In the genomic region with DNA sequence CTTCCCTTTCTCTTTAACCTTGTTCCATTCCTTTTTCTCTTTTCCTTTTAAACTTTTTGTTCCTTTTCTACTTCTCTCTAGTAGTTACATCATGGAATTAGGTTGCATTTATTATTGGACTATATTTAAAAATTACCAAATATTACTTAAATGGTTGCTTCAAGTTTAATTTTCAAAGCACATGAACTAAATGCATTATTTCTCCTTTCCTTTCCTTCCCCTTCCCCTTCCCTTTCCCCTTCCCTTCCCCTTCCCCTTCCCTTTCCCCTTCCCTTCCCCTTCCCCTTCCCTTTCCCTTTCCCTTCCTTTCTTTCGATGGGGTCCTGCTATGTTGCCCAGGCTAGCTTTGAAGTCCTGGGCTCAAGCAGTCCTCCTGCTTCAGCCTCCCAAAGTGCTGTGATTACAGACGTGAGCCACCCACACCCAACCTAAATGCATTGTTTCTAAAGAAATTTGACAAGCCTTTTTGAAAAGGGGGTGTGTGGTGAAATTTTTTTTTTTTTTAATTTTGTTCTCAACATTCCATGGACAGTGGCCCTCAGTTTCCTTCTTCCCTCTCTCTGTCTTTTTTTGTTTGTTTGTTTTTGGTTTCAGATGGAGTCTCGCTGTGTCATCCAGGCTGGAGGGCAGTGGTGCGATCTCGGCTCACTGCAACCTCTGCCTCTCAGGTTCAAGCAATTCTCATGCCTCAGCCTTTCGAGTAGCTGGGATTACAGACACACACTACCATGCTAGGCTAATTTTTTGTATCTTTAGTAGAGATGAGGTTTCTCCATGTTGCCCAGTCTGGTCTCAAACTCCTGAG, we compare ENCODE assay signal across 23 cellular contexts. TPM values are rescaled to one million over a fixed set of nuclear protein-coding genes. Genes with fewer than 3 reads are reported as not detected.
DNase-seq lines count a peak whose midpoint lies in the region; ATAC-seq and TF ChIP-seq lines count a peak whose summit lies in the region.
"Had no signal": no experiment of that assay in that cellular context is flagged by ENCODE, and none has a peak within 500 bp of the region (broad histone marks: within the 10 kb centered on the region; RNA-seq: fewer than 3 reads in every experiment).

No MANE protein-coding gene starts in this region.

- H4K20me1 ChIP-seq in hepatocyte (ENCODE audit: insufficient read depth, poor library complexity, severe bottlenecking): peaks cover 2% of the 10 kb centered on the region

- no peak for ATAC-seq in HG03196 (IDR thresholded peaks at IDR 0.05; ENCODE audit: unreplicated experiment)
- ATAC-seq: activated CD4-positive, CD25-positive, alpha-beta regulatory T cell treated with anti-CD3 and anti-CD28 coated beads, Interleukin-2, amount 50 U/mL, for 24 hours; naive thymus-derived CD4-positive, alpha-beta T cell; SK-N-SH treated with all-trans-retinoic acid at 6 μM for 48 hours had no signal

- H2AFZ ChIP-seq in hepatocyte (no peak overlapping the region), trophoblast cell (ENCODE audit: insufficient read depth, low read length, poor library complexity) (no peak overlapping the region)

- H3K27ac Mint-ChIP-seq in T-helper 2 cell treated with Interferon-gamma antibody and Interleukin-4, amounts not matched to agents 5 μg/mL and 100 μg/mL, for 36 hours: peak overlapping the region; percentile 35
- H3K27ac Mint-ChIP-seq in HFFc6: peak overlapping the region; percentile 61

- no peak overlapping the region for H2AK5ac ChIP-seq in trophoblast cell (ENCODE audit: low read length)

- H3K27me3 Mint-ChIP-seq in T-helper 2 cell treated with Interferon-gamma antibody and Interleukin-4, amounts not matched to agents 5 μg/mL and 100 μg/mL, for 36 hours (ENCODE audit: low read depth): no peaks in the 10 kb centered on the region
- peaks cover 2% of the 10 kb centered on the region; the same call in 1 of the 2 replicates for H3K27me3 Mint-ChIP-seq in HFFc6 (ENCODE audit: insufficient read depth)
- H3K27me3 Mint-ChIP-seq: naive thymus-derived CD4-positive, alpha-beta T cell had no signal

- H3K79me2 ChIP-seq in hepatocyte (peaks cover 36% of the 10 kb centered on the region), trophoblast cell (ENCODE audit: control insufficient read depth, insufficient read depth, low read length, poor library complexity) (peaks cover 2% of the 10 kb centered on the region)

- H3K4me3 Mint-ChIP-seq in T-helper 2 cell treated with Interferon-gamma antibody and Interleukin-4, amounts not matched to agents 5 μg/mL and 100 μg/mL, for 36 hours: no peak overlapping the region
- H3K4me3 Mint-ChIP-seq in HFFc6: no peak overlapping the region
- H3K4me3 Mint-ChIP-seq: naive thymus-derived CD4-positive, alpha-beta T cell had no signal

- peaks cover 18% of the 10 kb centered on the region for H3K36me3 Mint-ChIP-seq in T-helper 2 cell treated with Interferon-gamma antibody and Interleukin-4, amounts not matched to agents 5 μg/mL and 100 μg/mL, for 36 hours (ENCODE audit: low read depth)
- peaks cover 10% of the 10 kb centered on the region; the same call in 1 of the 2 replicates for H3K36me3 Mint-ChIP-seq in HFFc6 (ENCODE audit: low read depth)

- H3K4ac ChIP-seq in trophoblast cell (ENCODE audit: low read depth, low read length): no peak overlapping the region

- H3K4me2 ChIP-seq in hepatocyte (no peak overlapping the region), trophoblast cell (ENCODE audit: low read length) (no peak overlapping the region)

- no peak for TF ChIP-seq CTCF in HFFc6 (IDR thresholded peaks at IDR 0.05)
- TF ChIP-seq CTCF in hepatocyte (IDR thresholded peaks at IDR 0.05; ENCODE audit: poor library complexity): no peak

- H3K14ac ChIP-seq in trophoblast cell (ENCODE audit: low read length): no peak overlapping the region

- H3K9me2 ChIP-seq in hepatocyte (replicated peaks; ENCODE audit: insufficient read depth): no peaks in the 10 kb centered on the region

- no peaks in the 10 kb centered on the region for H3K9me3 Mint-ChIP-seq in T-helper 2 cell treated with Interferon-gamma antibody and Interleukin-4, amounts not matched to agents 5 μg/mL and 100 μg/mL, for 36 hours
- no peaks in the 10 kb centered on the region for H3K9me3 Mint-ChIP-seq in HFFc6
- H3K9me3 Mint-ChIP-seq: naive thymus-derived CD4-positive, alpha-beta T cell had no signal

- H3K9ac ChIP-seq in trophoblast cell (ENCODE audit: low read length): no peak overlapping the region

- no peak for DNase-seq in T-helper 2 cell treated with Interferon-gamma antibody and Interleukin-4, amounts not matched to agents 5 μg/mL and 100 μg/mL, for 36 hours (ENCODE audit: low spot score)
- DNase-seq in T-helper 2 cell (no peak), HFFc6 (no peak), hepatocyte (ENCODE audit: low spot score) (no peak), trophoblast cell (no peak), UCSD-AML1 (lab: John Stamatoyannopoulos, UW; ENCODE audit: unreplicated experiment) (no peak)
- no peak for DNase-seq in stimulated activated CD4-positive, alpha-beta T cell treated with anti-CD3 and anti-CD28 coated beads, Interleukin-4, amount 100 ng/mL, for 1 hour
- DNase-seq: activated gamma-delta T cell treated with Interleukin-2 at 50 U/mL for 16 hours; amniotic stem cell; dorsolateral prefrontal cortex; foreskin melanocyte; hippocampal formation; MM.1S; naive thymus-derived CD4-positive, alpha-beta T cell; NCI-H1436; NCI-H526 treated with DMSO at 0.1 percent for 48 hours; posterior cingulate gyrus; stimulated activated naive CD4-positive, alpha-beta T cell; thyroid gland had no signal

- 90% methylated on average over 6 of the region's 6 CpGs for WGBS in hepatocyte (ENCODE audit: low lambda C conversion rate, missing lambda C conversion rate)
- no CpG with 5 or more reads among the region's 6 CpGs for WGBS in trophoblast cell (ENCODE audit: extremely low coverage, insufficient coverage, insufficient read length)

- H3K27ac ChIP-seq in hepatocyte (peak overlapping the region; percentile 31), trophoblast cell (ENCODE audit: low read depth, low read length) (no peak overlapping the region)
- H3K27ac ChIP-seq: 22Rv1, dorsolateral prefrontal cortex, thyroid gland had no signal

- H4K91ac ChIP-seq in trophoblast cell (ENCODE audit: low read depth, low read length): no peak overlapping the region

- H3K4me1 ChIP-seq in hepatocyte (ENCODE audit: insufficient read depth) (peaks cover 7% of the 10 kb centered on the region), trophoblast cell (ENCODE audit: control insufficient read depth in 1 of 2, insufficient read depth in 2 of 2, low read length in 2 of 2) (peaks cover 3 to 4% of the 10 kb centered on the region in 2 experiments)

- H3K4me1 Mint-ChIP-seq in T-helper 2 cell treated with Interferon-gamma antibody and Interleukin-4, amounts not matched to agents 5 μg/mL and 100 μg/mL, for 36 hours (ENCODE audit: low read depth): peaks cover 7% of the 10 kb centered on the region
- peaks cover 36% of the 10 kb centered on the region for H3K4me1 Mint-ChIP-seq in HFFc6 (ENCODE audit: low read depth)

- H2BK12ac ChIP-seq in trophoblast cell (ENCODE audit: low read length): peak overlapping the region; percentile 9

- H3K9me3 ChIP-seq in hepatocyte (ENCODE audit: low read depth): no peaks in the 10 kb centered on the region
- no peaks in the 10 kb centered on the region for H3K9me3 ChIP-seq in trophoblast cell (ENCODE audit: insufficient read depth, low read depth, low read length)
- H3K9me3 ChIP-seq: thyroid gland had no signal

- H3K79me1 ChIP-seq in trophoblast cell (ENCODE audit: low read length): peaks cover 5% of the 10 kb centered on the region

- H3K4me3 ChIP-seq in hepatocyte (no peak overlapping the region), trophoblast cell (ENCODE audit: low read depth, low read length) (no peak overlapping the region)
- H3K4me3 ChIP-seq: dorsolateral prefrontal cortex, thyroid gland had no signal

- H2BK120ac ChIP-seq in trophoblast cell (ENCODE audit: insufficient read depth, low read length, poor library complexity): no peak overlapping the region

- H4K8ac ChIP-seq in trophoblast cell (ENCODE audit: low read depth, low read length): no peak overlapping the region

- no peak overlapping the region for H2BK5ac ChIP-seq in trophoblast cell (ENCODE audit: low read depth, low read length, poor library complexity)

- no peak overlapping the region for H4K12ac ChIP-seq in trophoblast cell (ENCODE audit: low read depth, low read length)

- H3K36me3 ChIP-seq in hepatocyte (replicated peaks; ENCODE audit: insufficient read depth, low read depth) (no peaks in the 10 kb centered on the region), trophoblast cell (ENCODE audit: control insufficient read depth in 1 of 2, insufficient read depth in 2 of 2, low read length in 2 of 2) (peaks cover 2 to 7% of the 10 kb centered on the region in 2 experiments)
- H3K36me3 ChIP-seq: thyroid gland had no signal

- H3K27me3 ChIP-seq in hepatocyte (no peaks in the 10 kb centered on the region), trophoblast cell (ENCODE audit: insufficient read depth, low read length) (no peaks in the 10 kb centered on the region)
- H3K27me3 ChIP-seq: dorsolateral prefrontal cortex, thyroid gland had no signal

- H3K23ac ChIP-seq in trophoblast cell (ENCODE audit: low read length): no peak overlapping the region

- H3K18ac ChIP-seq in trophoblast cell (ENCODE audit: low read length): no peak overlapping the region

RNA-seq across cellular contexts. Expression of a gene that starts 31.2 kb away (rescaled TPM):
- 10 to 100 TPM; 20.7 to 25.6 (median 23.7) TPM for total RNA-seq in HFFc6 (2021; fragmentation: NEBNext Ultra II Directional; extraction: Animal tissue kit (Norgen Biotek cat#: 25700))
- 19.7 and 24.2 TPM in 2 replicates for total RNA-seq in hepatocyte
- 29.2 and 29.9 TPM in 2 replicates for polyA plus RNA-seq in hepatocyte
- polyA plus RNA-seq in trophoblast cell (2013): 18.3 and 19.1 TPM in 2 replicates

RNA-seq across cellular contexts. Expression of a gene that starts 31.6 kb away (rescaled TPM):
- total RNA-seq in HFFc6 (2021; fragmentation: NEBNext Ultra II Directional; extraction: Animal tissue kit (Norgen Biotek cat#: 25700)): 10 to 100 TPM; 59.8 to 83.2 (median 71.9) TPM
- 26.9 and 27.1 TPM in 2 replicates for total RNA-seq in hepatocyte
- polyA plus RNA-seq in hepatocyte: 13.3 and 15.7 TPM in 2 replicates
- 35.9 and 37.1 TPM in 2 replicates for polyA plus RNA-seq in trophoblast cell (2013)
